22 cellular contexts compared by ENCODE assay signal in genomic region chr14:58942516-58942915, GRCh38.
DNase-seq lines count a peak whose midpoint lies in the region; ATAC-seq and TF ChIP-seq lines count a peak whose summit lies in the region.
"Had no signal": no experiment of that assay in that cellular context is flagged by ENCODE, and none has a peak within 500 bp of the region (broad histone marks: within the 10 kb centered on the region; RNA-seq: fewer than 3 reads in every experiment).

No MANE protein-coding gene starts in this region.

- no peaks in the 10 kb centered on the region for H3K9me3 ChIP-seq in cardiac muscle cell (ENCODE audit: low read depth)
- H3K9me3 ChIP-seq: A549, body of pancreas had no signal

- ATAC-seq in HG03108 (IDR thresholded peaks at IDR 0.05; ENCODE audit: unreplicated experiment): no peak
- ATAC-seq: activated CD4-positive, alpha-beta T cell treated with anti-CD3 and anti-CD28 coated beads for 36 hours; activated naive CD4-positive, alpha-beta T cell treated with anti-CD3 and anti-CD28 coated beads, Interleukin-2, amount 50 U/mL, for 72 hours; body of pancreas; stimulated activated memory B cell treated with anti-CD40 and anti-IgM and Interleukin-4, amounts not matched to agents 10 μg/mL and 1 μg/mL and 100 μg/mL, for 72 hours had no signal

- DNase-seq in cardiac muscle cell (ENCODE audit: low read depth in 1 of 2, low spot score in 1 of 2): peak; percentile 25 to 52
- no peak for DNase-seq in cardiac septum (ENCODE audit: low spot score)
- DNase-seq in astrocyte of the spinal cord (ENCODE audit: low read depth, low spot score): peak; percentile 19
- peak; percentile 53 for DNase-seq in iris pigment epithelial cell (ENCODE audit: low read depth)
- peak; percentile 31 for DNase-seq in stromal cell of bone marrow (ENCODE audit: low read depth)
- DNase-seq in stimulated activated CD4-positive, alpha-beta T cell treated with anti-CD3 and anti-CD28 coated beads, Interleukin-4, amount 100 ng/mL, for 24 hours: no peak
- no peak for DNase-seq in NOMO-1 treated with DMSO at 0.1 percent for 48 hours (lab: John Stamatoyannopoulos, UW; ENCODE audit: unreplicated experiment)
- DNase-seq: activated CD4-positive, alpha-beta T cell treated with anti-CD3 and anti-CD28 coated beads for 36 hours; body of pancreas; cortex of kidney; hippocampal formation; MM.1S; NCI-H1436; SIG-M5 had no signal

- no peaks in the 10 kb centered on the region for H3K27me3 ChIP-seq in cardiac muscle cell
- H3K27me3 ChIP-seq: body of pancreas had no signal

- no peaks in the 10 kb centered on the region for H3K36me3 ChIP-seq in cardiac muscle cell
- H3K36me3 ChIP-seq: thoracic aorta had no signal

- peak overlapping the region; percentile 24 for H3K27ac ChIP-seq in cardiac muscle cell
- H3K27ac ChIP-seq: A549, body of pancreas, C4-2B, HL-60, thoracic aorta had no signal

- in situ Hi-C loops in astrocyte of the spinal cord (cut with HindIII; ENCODE audit: low sequenced_read_pairs): no loop called here

- H3K4me3 ChIP-seq in cardiac muscle cell: no peak overlapping the region
- H3K4me3 ChIP-seq in astrocyte of the spinal cord (ENCODE audit: low read depth, low read length): no peak overlapping the region
- H3K4me3 ChIP-seq: A549, body of pancreas, lung, thoracic aorta had no signal

- intact Hi-C loops in cardiac septum (cut with DNase I): no loop called here

- TF ChIP-seq CTCF in cardiac muscle cell (IDR thresholded peaks at IDR 0.05; ENCODE audit: low read depth, low read length) (no peak), astrocyte of the spinal cord (IDR thresholded peaks at IDR 0.05; ENCODE audit: low read depth, low read length) (no peak)

- H3K4me1 ChIP-seq in cardiac muscle cell (ENCODE audit: low read depth): peaks cover 29% of the 10 kb centered on the region
- H3K4me1 ChIP-seq: A549 had no signal

Comparison
In these comparisons a context has a peak if more than half of its experiments do, and no peak if none do; other contexts are left out.
1. DNase-seq: peak in cardiac muscle cell (2 of 2), astrocyte of the spinal cord (single experiment), iris pigment epithelial cell (single experiment) and stromal cell of bone marrow (single experiment); none in cardiac septum (single experiment), stimulated activated CD4-positive, alpha-beta T cell treated with anti-CD3 and anti-CD28 coated beads, Interleukin-4, amount 100 ng/mL, for 24 hours (single experiment) and NOMO-1 treated with DMSO at 0.1 percent for 48 hours (single experiment).